Comparison of ENCODE assay signal across 15 cellular contexts in genomic region chr22:23536821-23537345, GRCh38. TPM values are rescaled to one million over a fixed set of nuclear protein-coding genes. Genes with fewer than 3 reads are reported as not detected.
DNase-seq lines count a peak whose midpoint lies in the region; ATAC-seq and TF ChIP-seq lines count a peak whose summit lies in the region.
"Had no signal": no experiment of that assay in that cellular context is flagged by ENCODE, and none has a peak within 500 bp of the region (broad histone marks: within the 10 kb centered on the region; RNA-seq: fewer than 3 reads in every experiment).

No MANE protein-coding gene starts in this region.

- H3K9me3 Mint-ChIP-seq in progenitor cell of endocrine pancreas (ENCODE audit: low read depth) = no peaks in the 10 kb centered on the region
- H3K9me3 Mint-ChIP-seq: effector memory CD8-positive, alpha-beta T cell; stimulated activated naive CD8-positive, alpha-beta T cell treated with anti-CD3 and anti-CD28 coated beads, Interleukin-15, amount 100 ng/mL, for 72 hours had no signal

- POLR2A ChIA-PET in OCI-LY7 (lab: Charles Lee) = no interaction called here

- CTCF ChIA-PET in OCI-LY7 (lab: Charles Lee; ENCODE audit: unreplicated experiment) = no interaction called here

- H3K9me2 ChIP-seq in OCI-LY7 (ENCODE audit: insufficient read depth, low read length) = no peaks in the 10 kb centered on the region

- peak overlapping the region; percentile 82 for H3K4me3 Mint-ChIP-seq in progenitor cell of endocrine pancreas (ENCODE audit: low read depth)
- H3K4me3 Mint-ChIP-seq: activated naive CD8-positive, alpha-beta T cell; effector memory CD8-positive, alpha-beta T cell; stimulated activated naive CD8-positive, alpha-beta T cell treated with anti-CD3 and anti-CD28 coated beads, Interleukin-15, amount 100 ng/mL, for 72 hours had no signal

- H3K4me3 ChIP-seq in OCI-LY7 (ENCODE audit: low read depth, low read length, poor library complexity, severe bottlenecking) (no peak overlapping the region), mucosa of descending colon (no peak overlapping the region)

- no TSS peak for BruUV-seq in OCI-LY7 (replicated peaks; lab: Mats Ljungman, UMichigan)

- TF ChIP-seq CTCF in OCI-LY7 (conservative IDR thresholded peaks at IDR 0.05; ENCODE audit: low read length) (no peak), progenitor cell of endocrine pancreas (IDR thresholded peaks at IDR 0.05; ENCODE audit: unreplicated experiment) (no peak), mucosa of descending colon (IDR thresholded peaks at IDR 0.05) (no peak)

- no peaks in the 10 kb centered on the region for H3K79me2 ChIP-seq in OCI-LY7 (ENCODE audit: insufficient read depth, low read depth, low read length)

- peaks cover 66% of the 10 kb centered on the region for H3K4me1 Mint-ChIP-seq in progenitor cell of endocrine pancreas (ENCODE audit: low read depth)

- no peaks in the 10 kb centered on the region for H3K27me3 Mint-ChIP-seq in progenitor cell of endocrine pancreas
- H3K27me3 Mint-ChIP-seq: activated naive CD8-positive, alpha-beta T cell had no signal

- H3K4me2 ChIP-seq in OCI-LY7 (ENCODE audit: low read length) = 0 out of 2 replicates have a peak overlapping the region, but pooled peaks have one; percentile 76

- H3K36me3 ChIP-seq in OCI-LY7 (ENCODE audit: insufficient read depth, low read length) = no peaks in the 10 kb centered on the region
- H3K36me3 ChIP-seq in mucosa of descending colon (ENCODE audit: low read depth) = no peaks in the 10 kb centered on the region

- 0 out of 2 replicates have a peak overlapping the region, but pooled peaks have one; percentile 77 for H2AFZ ChIP-seq in OCI-LY7 (ENCODE audit: low read length)

- ATAC-seq in mucosa of descending colon = no peak
- no peak for ATAC-seq in GM18868 (IDR thresholded peaks at IDR 0.05; ENCODE audit: unreplicated experiment)
- ATAC-seq in GM18861 (IDR thresholded peaks at IDR 0.05; ENCODE audit: unreplicated experiment) = no peak
- ATAC-seq in HG03196 (IDR thresholded peaks at IDR 0.05; ENCODE audit: unreplicated experiment) = no peak
- ATAC-seq: effector memory CD8-positive, alpha-beta T cell; stimulated activated naive CD8-positive, alpha-beta T cell treated with anti-CD3 and anti-CD28 coated beads, Interleukin-15, amount 100 ng/mL, for 72 hours had no signal

- peak; percentile 59 for DNase-seq in ELF-1 (ENCODE audit: low read depth, low spot score)
- no peak for DNase-seq in OCI-LY7 (ENCODE audit: low spot score)
- peak; percentile 58 for DNase-seq in islet precursor cell
- DNase-seq in progenitor cell of endocrine pancreas (ENCODE audit: low spot score, unreplicated experiment) = no peak
- DNase-seq in mucosa of descending colon = no peak
- DNase-seq: activated CD4-positive, CD25-positive, alpha-beta regulatory T cell; C1 segment of cervical spinal cord; effector memory CD8-positive, alpha-beta T cell; NCI-H1930; stimulated activated naive CD8-positive, alpha-beta T cell treated with anti-CD3 and anti-CD28 coated beads, Interleukin-15, amount 100 ng/mL, for 72 hours had no signal

- no peaks in the 10 kb centered on the region for H3K36me3 Mint-ChIP-seq in progenitor cell of endocrine pancreas (ENCODE audit: insufficient read depth)
- H3K36me3 Mint-ChIP-seq: activated naive CD8-positive, alpha-beta T cell had no signal

- peak overlapping the region; percentile 99 for H3K27ac Mint-ChIP-seq in progenitor cell of endocrine pancreas
- H3K27ac Mint-ChIP-seq: activated naive CD8-positive, alpha-beta T cell; effector memory CD8-positive, alpha-beta T cell; stimulated activated naive CD8-positive, alpha-beta T cell treated with anti-CD3 and anti-CD28 coated beads, Interleukin-15, amount 100 ng/mL, for 72 hours had no signal

- peak overlapping the region; percentile 80 for H3K27ac ChIP-seq in OCI-LY7 (ENCODE audit: low read depth, low read length, poor library complexity, severe bottlenecking)

- no peaks in the 10 kb centered on the region for H4K20me1 ChIP-seq in OCI-LY7 (ENCODE audit: insufficient read depth, low read length)

- H3K4me1 ChIP-seq in OCI-LY7 (ENCODE audit: insufficient read depth, low read length, poor library complexity, severe bottlenecking) (peaks cover 41% of the 10 kb centered on the region), mucosa of descending colon (ENCODE audit: low read depth) (peaks cover 38% of the 10 kb centered on the region)

- H3K9me3 ChIP-seq in OCI-LY7 (ENCODE audit: low read length) (no peaks in the 10 kb centered on the region), mucosa of descending colon (no peaks in the 10 kb centered on the region)

- intact Hi-C loops in OCI-LY7 (cut with micrococcal nuclease; ENCODE audit: unreplicated experiment) (loop anchor here (5.0 kb wide), 1 partner anchor 215 kb away; no protein-coding TSS in a partner anchor), mucosa of descending colon (cut with DNase I, micrococcal nuclease) (no loop called here)

RNA-seq across cellular contexts. Expression of gene IGLL1, which starts 43.2 kb away (rescaled TPM):
- not detected in 2 replicates for total RNA-seq in OCI-LY7 (2014; rRNA removed; shearing (Covaris generic))
- total RNA-seq in OCI-LY7 (2022) (not detected in 2 replicates), progenitor cell of endocrine pancreas (not detected in 2 replicates), mucosa of descending colon (not detected)
- total RNA-seq: osteocyte had no signal

Comparison
In these comparisons a context has a peak if more than half of its experiments do, and no peak if none do; other contexts are left out.
1. DNase-seq: peak in ELF-1 (single experiment) and islet precursor cell (single experiment); none in OCI-LY7 (single experiment), progenitor cell of endocrine pancreas (single experiment) and mucosa of descending colon (0 of 3).